Comparison of ENCODE assay signal across 8 cellular contexts in the genomic region with DNA sequence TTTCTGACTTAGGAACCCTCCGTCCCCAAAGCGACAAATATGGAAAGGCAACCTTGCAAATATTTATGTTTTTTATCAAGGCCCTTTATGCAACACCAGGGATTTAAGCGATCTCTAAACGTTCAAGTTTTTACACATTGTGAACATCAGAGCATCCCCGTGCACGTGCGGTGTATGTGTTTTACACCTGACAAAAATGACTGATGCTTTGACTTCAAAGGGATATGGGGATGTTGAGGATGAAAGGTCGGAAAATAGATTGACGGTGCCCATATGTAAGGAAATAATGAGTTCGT. TPM values are rescaled to one million over a fixed set of nuclear protein-coding genes. Genes with fewer than 3 reads are reported as not detected.
DNase-seq lines count a peak whose midpoint lies in the region; ATAC-seq, FAIRE-seq and TF ChIP-seq lines count a peak whose summit lies in the region.

No MANE protein-coding gene starts in this region.

- H3K4me1 ChIP-seq in left ventricle myocardium inferior (peaks cover 44% of the 10 kb centered on the region), mesodermal cell (ENCODE audit: control insufficient read depth, insufficient read depth, low read length, poor library complexity, severe bottlenecking) (peaks cover 4% of the 10 kb centered on the region)

- H3K27me3 ChIP-seq in left ventricle myocardium inferior (ENCODE audit: low read depth) = no peaks in the 10 kb centered on the region
- H3K27me3 ChIP-seq in bronchial epithelial cell (ENCODE audit: control insufficient read depth, insufficient read depth, low read length) = no peaks in the 10 kb centered on the region

- DNase-seq in left ventricle myocardium inferior = no peak
- no peak for DNase-seq in Right ventricle myocardium superior
- no peak for DNase-seq in bronchial epithelial cell (ENCODE audit: low read depth)
- DNase-seq in NCI-H226 = no peak
- no peak for DNase-seq in HPDE6-E6E7 (ENCODE audit: extremely low spot score)

- no peaks in the 10 kb centered on the region for H3K36me3 ChIP-seq in left ventricle myocardium inferior
- no peaks in the 10 kb centered on the region for H3K36me3 ChIP-seq in bronchial epithelial cell (ENCODE audit: control insufficient read depth, insufficient read depth, low read length)
- H3K36me3 ChIP-seq in mesodermal cell (ENCODE audit: control insufficient read depth, insufficient read depth, low read length) = no peaks in the 10 kb centered on the region

- 43 to 45% methylated on average over 10 of the region's 10 CpGs for WGBS in mesodermal cell (ENCODE audit: insufficient coverage in 2 of 2), 2 experiments

- H3K4me3 ChIP-seq in left ventricle myocardium inferior (peak overlapping the region; percentile 81), bronchial epithelial cell (ENCODE audit: low read depth, low read length) (peak overlapping the region; percentile 74), mesodermal cell (ENCODE audit: extremely low read depth, insufficient read depth, low read length, poor library complexity, severe bottlenecking) (peak overlapping the region; percentile 74)

- H3K27ac ChIP-seq in left ventricle myocardium inferior (replicated peaks) = peak overlapping the region; percentile 93
- peak overlapping the region; percentile 98 for H3K27ac ChIP-seq in mesodermal cell (ENCODE audit: low read depth, low read length, severe bottlenecking)

- no peak for FAIRE-seq in bronchial epithelial cell (lab: Jason Lieb, UNC)

- TF ChIP-seq CTCF in left ventricle myocardium inferior (IDR thresholded peaks at IDR 0.05; ENCODE audit: borderline replicate concordance) (no peak), bronchial epithelial cell (IDR thresholded peaks at IDR 0.05; ENCODE audit: insufficient read depth, low read length, severe bottlenecking) (no peak)

- no peak for ATAC-seq in Right ventricle myocardium superior (ENCODE audit: poor library complexity)
- no peak for ATAC-seq in GM19324 (IDR thresholded peaks at IDR 0.05; ENCODE audit: low FRiP score, unreplicated experiment)
- ATAC-seq in HG03045 (IDR thresholded peaks at IDR 0.05; ENCODE audit: unreplicated experiment) = no peak

- intact Hi-C loops in left ventricle myocardium inferior (cut with micrococcal nuclease) = no loop called here
- intact Hi-C loops in Right ventricle myocardium superior (cut with DNase I) = no loop called here

- H3K9me3 ChIP-seq in left ventricle myocardium inferior (replicated peaks) (no peaks in the 10 kb centered on the region), mesodermal cell (ENCODE audit: control insufficient read depth, low read length) (no peaks in the 10 kb centered on the region)

RNA-seq across cellular contexts. Expression of gene SLC49A4, which starts 0.8 kb away (rescaled TPM):
- 14.5 TPM for total RNA-seq in left ventricle myocardium inferior
- total RNA-seq in Right ventricle myocardium superior = 15.0 TPM
- 21.6 and 26.4 TPM in 2 replicates for total RNA-seq in bronchial epithelial cell
- 9.8 TPM for polyA plus RNA-seq in mesodermal cell (2013, experiment 1 of 2)
- 6.5 TPM for polyA plus RNA-seq in mesodermal cell (2013, experiment 2 of 2)

RNA-seq across cellular contexts. Expression of gene HSPBAP1, which starts 2.0 kb away (rescaled TPM):
- total RNA-seq in left ventricle myocardium inferior (3.8 TPM), Right ventricle myocardium superior (5.5 TPM), bronchial epithelial cell (11.3 and 12.0 TPM in 2 replicates)
- polyA plus RNA-seq in mesodermal cell (2013, experiment 1 of 2) = 10.1 TPM
- polyA plus RNA-seq in mesodermal cell (2013, experiment 2 of 2) = 7.7 TPM
